ENCODE assay signal across 2 cellular contexts in the genomic region with DNA sequence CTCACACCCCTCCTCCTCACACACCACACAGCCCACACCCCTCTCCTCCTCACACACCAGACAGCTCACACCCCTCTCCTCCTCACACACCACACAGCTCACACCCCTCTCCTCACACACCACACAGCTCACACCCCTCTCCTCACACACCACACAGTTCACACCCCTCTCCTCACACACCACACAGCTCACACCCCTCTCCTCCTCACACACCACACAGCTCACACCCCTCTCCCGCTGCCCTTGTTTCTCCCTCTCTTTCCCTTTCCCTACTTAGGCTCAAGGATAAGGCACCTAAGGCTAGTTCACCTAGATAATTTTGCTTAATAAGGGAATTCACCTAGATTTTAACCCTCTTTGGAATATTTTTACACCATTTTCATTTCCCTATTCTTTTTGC. TPM values are rescaled to one million over a fixed set of nuclear protein-coding genes. Genes with fewer than 3 reads are reported as not detected.
"Had no signal": no experiment of that assay in that cellular context is flagged by ENCODE, and none has a peak within 500 bp of the region (broad histone marks: within the 10 kb centered on the region; RNA-seq: fewer than 3 reads in every experiment).

No MANE protein-coding gene starts in this region.

RNA-seq across cellular contexts. Expression of gene LAMC2, which starts 36.0 kb away (rescaled TPM):
- total RNA-seq: mononuclear cell; natural killer cell treated with Interleukin-12 subunit alpha and Interleukin-12 subunit beta and Interleukin-15 and Interleukin-18, amount 100 ng/mL, for 72 hours had no signal
